8 cellular contexts compared by ENCODE assay signal in the genomic region with DNA sequence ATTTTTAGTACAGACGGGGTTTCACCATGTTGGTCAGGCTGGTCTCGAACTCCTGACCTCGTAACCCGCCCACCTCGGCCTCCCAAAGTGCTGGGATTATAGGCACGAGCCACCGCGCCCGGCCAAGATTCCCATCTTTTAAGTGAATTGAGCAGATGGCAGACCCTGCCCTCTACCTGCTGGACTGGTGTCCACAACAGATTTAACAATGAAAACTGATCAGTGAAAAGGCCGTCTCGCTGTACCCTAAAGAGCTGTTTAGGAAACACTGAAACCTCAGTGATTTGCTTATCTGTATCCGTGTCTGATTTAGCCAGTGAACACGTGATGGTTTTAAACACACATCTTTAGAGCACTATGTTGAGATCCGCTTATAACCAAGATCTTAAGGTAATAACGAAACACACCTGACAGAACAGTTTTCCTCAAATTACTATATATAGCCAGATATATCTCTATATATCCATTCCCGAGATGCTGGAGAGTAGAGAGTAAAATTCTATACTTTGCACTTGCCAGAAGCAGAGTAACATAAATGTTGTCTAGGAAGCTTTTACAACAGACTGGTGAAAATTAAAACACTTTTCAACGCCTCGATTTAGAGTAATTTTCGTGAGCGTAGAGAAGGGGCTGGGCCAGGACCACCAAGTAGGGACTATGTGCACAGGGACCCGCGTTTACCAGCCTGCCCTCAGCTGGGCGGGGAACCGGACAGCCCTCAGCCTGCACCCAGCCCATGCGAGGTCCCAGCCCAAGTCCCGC. TPM values are rescaled to one million over a fixed set of nuclear protein-coding genes. Genes with fewer than 3 reads are reported as not detected.
DNase-seq lines count a peak whose midpoint lies in the region; ATAC-seq and TF ChIP-seq lines count a peak whose summit lies in the region.

No MANE protein-coding gene starts in this region.

- no peaks in the 10 kb centered on the region for H3K9me3 ChIP-seq in AG04450 (ENCODE audit: control insufficient read depth, insufficient read depth, low read length)
- H3K9me3 ChIP-seq in MG63, result no peaks in the 10 kb centered on the region
- H3K9me3 ChIP-seq in gastroesophageal sphincter, result no peaks in the 10 kb centered on the region

- H3K4me1 ChIP-seq in gastroesophageal sphincter, result peaks cover 0 to 17% (median 3%) of the 10 kb centered on the region in 3 donors

- intact Hi-C loops in activated B cell treated with CpG ODN at 0.5 μM for 24 hours (cut with micrococcal nuclease), result loop anchor here (10.0 kb wide), 1 partner anchor 852 kb away; a partner anchor contains a TSS

- peak overlapping the region; percentile 94 for H3K4me3 Mint-ChIP-seq in activated B cell treated with CpG ODN at 0.5 μM for 24 hours

- H3K4me1 Mint-ChIP-seq in activated B cell treated with CpG ODN at 0.5 μM for 24 hours, result peaks cover 19% of the 10 kb centered on the region

- 6 to 15% methylated on average over 11 to 23 of the region's 26 CpGs for WGBS in gastroesophageal sphincter (ENCODE audit: low coverage in 1 of 2), 2 donors

- H3K27me3 Mint-ChIP-seq in activated B cell treated with CpG ODN at 0.5 μM for 24 hours, result no peaks in the 10 kb centered on the region

- CTCF ChIA-PET in AG04450 (lab: Charles Lee), result interaction anchor here (1.4 kb wide), 1 partner anchor 15 kb away, joined by 5 read pairs; no protein-coding TSS in a partner anchor
- CTCF ChIA-PET in activated B cell treated with CpG ODN at 0.5 μM for 24 hours (lab: Charles Lee), result interaction anchor here (1.2 kb wide), 1 partner anchor 158 kb away, joined by 3 read pairs; no protein-coding TSS in a partner anchor

- H3K27me3 ChIP-seq in AG04450 (ENCODE audit: control insufficient read depth, insufficient read depth, low read length), result no peaks in the 10 kb centered on the region
- H3K27me3 ChIP-seq in MG63, result no peaks in the 10 kb centered on the region
- no peaks in the 10 kb centered on the region for H3K27me3 ChIP-seq in gastroesophageal sphincter

- H3K27ac Mint-ChIP-seq in activated B cell treated with CpG ODN at 0.5 μM for 24 hours, result peak overlapping the region; percentile 95

- POLR2A ChIA-PET in AG04450 (lab: Yijun Ruan, JAX), result interaction anchor here (0.5 to 1.3 kb wide), 4 partner anchors 17 to 315 kb away, joined by 3 to 5 read pairs (median 4); a partner anchor contains a TSS
- POLR2A ChIA-PET in activated B cell treated with CpG ODN at 0.5 μM for 24 hours (lab: Charles Lee), result interaction anchor here (0.6 to 2.9 kb wide), 8 partner anchors 16 to 1627 kb away, joined by 3 to 16 read pairs (median 5); a partner anchor contains a TSS

- H3K9me3 Mint-ChIP-seq in activated B cell treated with CpG ODN at 0.5 μM for 24 hours, result no peaks in the 10 kb centered on the region

- ATAC-seq in HG02571 (IDR thresholded peaks at IDR 0.05; ENCODE audit: unreplicated experiment) (peak; percentile 52), activated B cell treated with CpG ODN at 0.5 μM for 24 hours (ENCODE audit: low read depth) (peak; percentile 58), gastroesophageal sphincter (peak; percentile 82), omental fat pad (ENCODE audit: low FRiP score) (peak; percentile 90)

- no peak for TF ChIP-seq EP300 in gastroesophageal sphincter (IDR thresholded peaks at IDR 0.05)

- DNase-seq in AG04450 (ENCODE audit: low read depth, low spot score) (no peak), GM10266 (ENCODE audit: extremely low spot score) (peak; percentile 65), MG63 (peak; percentile 76), activated B cell treated with CpG ODN at 0.5 μM for 24 hours (no peak), omental fat pad (ENCODE audit: low spot score) (no peak), NCI-H226 (no peak)

- H3K4me3 ChIP-seq in AG04450 (ENCODE audit: low read depth, low read length) (peak overlapping the region; percentile 98), MG63 (peak overlapping the region; percentile 86), gastroesophageal sphincter (peak overlapping the region; percentile 51 to 74)

- no peak for TF ChIP-seq POLR2A in gastroesophageal sphincter (IDR thresholded peaks at IDR 0.05)

- no peak for TF ChIP-seq CTCF in AG04450 (IDR thresholded peaks at IDR 0.05; ENCODE audit: low read depth, low read length)
- TF ChIP-seq CTCF in GM10266 (IDR thresholded peaks at IDR 0.05; ENCODE audit: control insufficient read depth, insufficient read depth, low read depth, missing control alignments), result peak; percentile 22
- TF ChIP-seq CTCF in activated B cell treated with CpG ODN at 0.5 μM for 24 hours (IDR thresholded peaks at IDR 0.05), result no peak
- TF ChIP-seq CTCF in gastroesophageal sphincter (IDR thresholded peaks at IDR 0.05), result no peak
- no peak for TF ChIP-seq CTCF in omental fat pad (IDR thresholded peaks at IDR 0.05)

- peaks cover 12% of the 10 kb centered on the region for H3K36me3 Mint-ChIP-seq in activated B cell treated with CpG ODN at 0.5 μM for 24 hours (ENCODE audit: low read depth)

- H3K27ac ChIP-seq in AG04450 (ENCODE audit: low read depth, low read length) (no peak overlapping the region), gastroesophageal sphincter (peak overlapping the region; percentile 53 to 94 (median 91))

- H3K36me3 ChIP-seq in MG63 (no peaks in the 10 kb centered on the region), gastroesophageal sphincter (no peaks in the 10 kb centered on the region)

RNA-seq across cellular contexts. Expression of a gene that starts 0.6 kb away (rescaled TPM):
- 1.1 and 1.6 TPM in 2 replicates for polyA plus RNA-seq in AG04450 (2011; rRNA removed)
- polyA minus RNA-seq in AG04450 (2011; rRNA and poly(A)+ RNA removed), result 0.51 and 0.61 TPM in 2 replicates
- total RNA-seq in MG63 (2014; rRNA removed; shearing (Covaris generic); ENCODE audit: low replicate concordance), result 0.89 and 7.2 TPM in 2 replicates
- total RNA-seq in activated B cell treated with CpG ODN at 0.5 μM for 24 hours (2.5 TPM in 2 replicates), gastroesophageal sphincter (1 to 10 TPM in 3 of 4 donors, under 1 TPM in 1; 0.96 to 2.5 (median 1.9) TPM), omental fat pad (1 to 10 TPM; 1.4 to 3.9 (median 1.8) TPM)

RNA-seq across cellular contexts. Expression of a gene that starts 35.2 kb away (rescaled TPM):
- polyA plus RNA-seq in AG04450 (2011; rRNA removed), result 136 and 170 TPM in 2 replicates
- 59.9 and 96.7 TPM in 2 replicates for polyA minus RNA-seq in AG04450 (2011; rRNA and poly(A)+ RNA removed)
- 385 and 431 TPM in 2 replicates for total RNA-seq in MG63 (2014; rRNA removed; shearing (Covaris generic); ENCODE audit: low replicate concordance)
- total RNA-seq in activated B cell treated with CpG ODN at 0.5 μM for 24 hours (172 and 188 TPM in 2 replicates), gastroesophageal sphincter (10 to 100 TPM; 82.7 to 97.1 (median 90.1) TPM), omental fat pad (10 to 100 TPM; 62.9 to 86.1 (median 82.0) TPM)

RNA-seq across cellular contexts. Expression of a gene that starts 52.2 kb away (rescaled TPM):
- 52.4 and 59.9 TPM in 2 replicates for polyA plus RNA-seq in AG04450 (2011; rRNA removed)
- polyA minus RNA-seq in AG04450 (2011; rRNA and poly(A)+ RNA removed), result 21.1 and 21.4 TPM in 2 replicates
- 24.8 and 210 TPM in 2 replicates for total RNA-seq in MG63 (2014; rRNA removed; shearing (Covaris generic); ENCODE audit: low replicate concordance)
- total RNA-seq in activated B cell treated with CpG ODN at 0.5 μM for 24 hours (36.8 and 37.1 TPM in 2 replicates), gastroesophageal sphincter (10 to 100 TPM; 32.3 to 50.4 (median 44.2) TPM), omental fat pad (10 to 100 TPM; 38.4 to 56.6 (median 40.6) TPM)

Comparison
In these comparisons a context has a peak if more than half of its experiments do, and no peak if none do; other contexts are left out.
1. DNase-seq: peak in GM10266 (single experiment) and MG63 (single experiment); none in AG04450 (single experiment), activated B cell treated with CpG ODN at 0.5 μM for 24 hours (single experiment), omental fat pad (single experiment) and NCI-H226 (single experiment).
2. Peak in every context shown above with its lines, with median percentiles within 50 percentile points of each other: H3K4me3 ChIP-seq and ATAC-seq.